18 cellular contexts compared by ENCODE assay signal in the genomic region with DNA sequence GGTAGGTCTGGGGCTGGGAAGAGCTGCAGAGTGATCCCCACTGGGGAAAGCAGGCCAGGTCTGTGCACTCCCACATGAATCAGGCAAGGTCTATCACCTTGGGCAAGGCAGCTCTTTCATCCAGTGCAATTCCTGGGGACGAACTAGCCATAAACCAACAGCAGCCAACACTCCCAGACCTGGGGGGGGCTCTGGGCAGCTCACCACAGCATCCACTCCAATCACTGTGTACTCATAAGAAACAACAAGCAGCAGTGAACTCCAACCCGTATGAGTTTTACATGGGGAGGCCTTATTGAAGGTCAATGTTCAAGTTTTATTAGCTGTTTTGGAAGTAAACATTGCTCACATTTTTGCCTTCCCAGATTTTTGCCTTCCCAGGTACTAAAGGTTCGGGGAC.
DNase-seq lines count a peak whose midpoint lies in the region; ATAC-seq, FAIRE-seq and TF ChIP-seq lines count a peak whose summit lies in the region.
"Had no signal": no experiment of that assay in that cellular context is flagged by ENCODE, and none has a peak within 500 bp of the region (broad histone marks: within the 10 kb centered on the region; RNA-seq: fewer than 3 reads in every experiment).

No MANE protein-coding gene starts in this region.

- peak; percentile 50 to 62 for TF ChIP-seq RAD21 in liver (IDR thresholded peaks at IDR 0.05)
- no peak for TF ChIP-seq RAD21 in HepG2 (CRISPR knock-in tag; IDR thresholded peaks at IDR 0.05)

- intact Hi-C loops in HepG2 (cut with micrococcal nuclease; ENCODE audit: unreplicated experiment) (no loop called here), left colon (cut with DNase I, micrococcal nuclease) (loop anchor here (5.0 to 10.0 kb wide), 4 partner anchors 240 to 577 kb away; no protein-coding TSS in a partner anchor), mucosa of descending colon (cut with DNase I, micrococcal nuclease) (loop anchor here (5.0 to 10.0 kb wide), 4 partner anchors 290 to 483 kb away; no protein-coding TSS in a partner anchor), transverse colon (cut with DNase I; ENCODE audit: low total_unique reads) (loop anchor here (5.0 kb wide), 2 partner anchors 347 to 577 kb away; no protein-coding TSS in a partner anchor)

- POLR2A ChIA-PET in HepG2 (lab: Yijun Ruan, JAX): no interaction called here

- H3K4me3 ChIP-seq in liver (ENCODE audit: low read depth in 1 of 3, low read length in 3 of 3) (no peak overlapping the region), HepG2 (replicated peaks in 1 of 3; ENCODE audit: insufficient read depth in 1 of 3, low read depth in 2 of 3, low read length in 3 of 3) (no peak overlapping the region), mucosa of descending colon (no peak overlapping the region), transverse colon (no peak overlapping the region)
- H3K4me3 ChIP-seq: A549, BLaER1, GM23338 had no signal

- no peak overlapping the region for H2AFZ ChIP-seq in HepG2 (ENCODE audit: low read length)
- H2AFZ ChIP-seq: GM23338 had no signal

- H3K36me3 ChIP-seq in liver (ENCODE audit: control insufficient read depth in 4 of 4, insufficient read depth in 3 of 4, low read depth in 1 of 4, low read length in 3 of 4): no peaks in the 10 kb centered on the region
- no peaks in the 10 kb centered on the region for H3K36me3 ChIP-seq in HepG2 (replicated peaks in 1 of 2; ENCODE audit: control insufficient read depth in 1 of 2, insufficient read depth in 2 of 2, low read length in 2 of 2)
- H3K36me3 ChIP-seq in mucosa of descending colon (ENCODE audit: low read depth): no peaks in the 10 kb centered on the region
- no peaks in the 10 kb centered on the region for H3K36me3 ChIP-seq in transverse colon
- H3K36me3 ChIP-seq: BLaER1 had no signal

- CTCF ChIA-PET in HepG2 (lab: Yijun Ruan, JAX; ENCODE audit: low intra/inter-chr PET ratio, low total read pairs): interaction anchor here (4.9 kb wide), 1 partner anchor 243 kb away, joined by 34 read pairs; no protein-coding TSS in a partner anchor

- in situ Hi-C loops in HepG2 (cut with HindIII; ENCODE audit: extremely low pct_ligation_motif_present, low pct_unique_long_range_greater_than_20kb) (loop anchor here (5.0 kb wide), 2 partner anchors 243 to 483 kb away; no protein-coding TSS in a partner anchor), transverse colon (cut with MboI; ENCODE audit: low pct_ligation_motif_present in 1 of 4, low pct_unique_long_range_greater_than_20kb in 1 of 4, low sequenced_read_pairs in 3 of 4) (loop anchor here in 3 of 4 donors (10.0 to 25.0 kb wide), 5 partner anchors 240 to 807 kb away; a partner anchor contains a TSS)

- TF ChIP-seq CTCF in liver (IDR thresholded peaks at IDR 0.05; ENCODE audit: low read depth, low read length, missing input control) (no peak), HepG2 (CRISPR knock-in tag; IDR thresholded peaks at IDR 0.05) (no peak), mucosa of descending colon (IDR thresholded peaks at IDR 0.05) (no peak), transverse colon (IDR thresholded peaks at IDR 0.05) (no peak)

- TF ChIP-seq EP300 in HepG2 (IDR thresholded peaks at IDR 0.05; ENCODE audit: low read depth in 2 of 2, low read length in 2 of 2) (no peak), HepG2 (CRISPR knock-in tag; IDR thresholded peaks at IDR 0.05; ENCODE audit: borderline replicate concordance) (no peak), transverse colon (IDR thresholded peaks at IDR 0.05; ENCODE audit: low read depth) (no peak)

- H3K27ac ChIP-seq in liver (ENCODE audit: low read depth in 1 of 2, low read length in 2 of 2): peak overlapping the region in 1 of 2 donors; percentile 58
- H3K27ac ChIP-seq in HepG2 (ENCODE audit: extremely low read length, insufficient read depth, low read length): no peak overlapping the region
- H3K27ac ChIP-seq in transverse colon: peak overlapping the region in 3 of 4 donors; percentile 17 to 57 (median 56)
- H3K27ac ChIP-seq: 22Rv1, A549, BLaER1 had no signal

- H3K4me1 ChIP-seq in liver (ENCODE audit: control insufficient read depth in 4 of 4, insufficient read depth in 4 of 4, low read length in 3 of 4) (peaks cover 8 to 36% (median 29%) of the 10 kb centered on the region in 4 donors), HepG2 (ENCODE audit: insufficient read depth, low read length) (no peaks in the 10 kb centered on the region), mucosa of descending colon (ENCODE audit: low read depth) (peaks cover 13% of the 10 kb centered on the region), transverse colon (peaks cover 0 to 23% (median 3%) of the 10 kb centered on the region in 4 donors)
- H3K4me1 ChIP-seq: A549 had no signal

- ATAC-seq in HepG2: no peak
- peak; percentile 92 for ATAC-seq in left colon
- peak; percentile 85 for ATAC-seq in mucosa of descending colon
- ATAC-seq in HG03095 (IDR thresholded peaks at IDR 0.05; ENCODE audit: unreplicated experiment): no peak
- ATAC-seq in HG03025 (IDR thresholded peaks at IDR 0.05; ENCODE audit: low FRiP score, unreplicated experiment): no peak
- ATAC-seq in HG03159 (IDR thresholded peaks at IDR 0.05; ENCODE audit: unreplicated experiment): no peak
- ATAC-seq: A549, GM23338 had no signal

- no TSS peak for BruUV-seq in HepG2 (replicated peaks; lab: Mats Ljungman, UMichigan)

- TF ChIP-seq POLR2A in HepG2 (IDR thresholded peaks at IDR 0.05; ENCODE audit: insufficient read depth in 1 of 2, low read depth in 2 of 2, low read length in 2 of 2) (no peak), transverse colon (IDR thresholded peaks at IDR 0.05) (no peak)

- FAIRE-seq in HepG2 (lab: Jason Lieb, UNC): no peak
- FAIRE-seq: A549, H54 had no signal

- 25% methylated on average over 3 of the region's 3 CpGs for WGBS in liver
- WGBS in HepG2 (ENCODE audit: low lambda C conversion rate): 4% methylated on average over 3 of the region's 3 CpGs
- 27 to 50% methylated on average over 1 to 3 of the region's 3 CpGs for WGBS in transverse colon (ENCODE audit: low coverage in 1 of 2), 2 donors

- H3K9me3 ChIP-seq in liver (ENCODE audit: control insufficient read depth in 4 of 4, low read length in 3 of 4) (no peaks in the 10 kb centered on the region), HepG2 (ENCODE audit: low read length) (no peaks in the 10 kb centered on the region), mucosa of descending colon (no peaks in the 10 kb centered on the region), transverse colon (no peaks in the 10 kb centered on the region)
- H3K9me3 ChIP-seq: A549, BLaER1 had no signal

- no peaks in the 10 kb centered on the region for H3K27me3 ChIP-seq in liver (ENCODE audit: control insufficient read depth in 4 of 4, insufficient read depth in 4 of 4, low read length in 3 of 4)
- H3K27me3 ChIP-seq in HepG2 (ENCODE audit: control insufficient read depth in 1 of 2, insufficient read depth in 2 of 2, low read length in 2 of 2): peaks cover 1 to 17% of the 10 kb centered on the region in 2 experiments; a peak in 4 of 5 replicates
- no peaks in the 10 kb centered on the region for H3K27me3 ChIP-seq in transverse colon
- H3K27me3 ChIP-seq: BLaER1 had no signal

- H3K4me2 ChIP-seq in HepG2 (ENCODE audit: low read depth, low read length): no peak overlapping the region
- H3K4me2 ChIP-seq: A549, BLaER1, GM23338 had no signal

- no peaks in the 10 kb centered on the region for H3K79me2 ChIP-seq in HepG2 (ENCODE audit: insufficient read depth, low read length)

- H3K9ac ChIP-seq in liver (ENCODE audit: low read depth in 1 of 2, low read length in 2 of 2) (no peak overlapping the region), HepG2 (ENCODE audit: insufficient read depth, low read depth, low read length) (no peak overlapping the region)
- H3K9ac ChIP-seq: BLaER1 had no signal

- DNase-seq in HepG2 (ENCODE audit: low spot score) (no peak), left colon (peak; percentile 57 to 63), mucosa of descending colon (peak; percentile 57 to 78 (median 70)), transverse colon (peak; percentile 79)
- DNase-seq: Calu3; CD4-positive, alpha-beta memory T cell; DMS79 treated with DMSO at 0.1 percent for 48 hours; GF-D8; HCEC 1CT had no signal

- peaks cover 4% of the 10 kb centered on the region; the same call in 1 of the 2 replicates for H4K20me1 ChIP-seq in HepG2 (ENCODE audit: insufficient read depth, low read length)
- H4K20me1 ChIP-seq: BLaER1 had no signal

TF ChIP-seq in liver, 16 proteins besides CTCF, POLR2A, EP300 and RAD21 (continues in another document):
- TF ChIP-seq, protein P1, sequence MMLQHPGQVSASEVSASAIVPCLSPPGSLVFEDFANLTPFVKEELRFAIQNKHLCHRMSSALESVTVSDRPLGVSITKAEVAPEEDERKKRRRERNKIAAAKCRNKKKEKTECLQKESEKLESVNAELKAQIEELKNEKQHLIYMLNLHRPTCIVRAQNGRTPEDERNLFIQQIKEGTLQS (IDR thresholded peaks at IDR 0.05): no peak
- TF ChIP-seq HNF4G (IDR thresholded peaks at IDR 0.05) (peak; percentile 49), NR2F2 (IDR thresholded peaks at IDR 0.05) (no peak), YY1 (IDR thresholded peaks at IDR 0.05) (peak; percentile 46), EGR1 (IDR thresholded peaks at IDR 0.05; ENCODE audit: low read depth in 2 of 2) (peak in 1 of 2 donors; percentile 25)
- TF ChIP-seq, protein P2, sequence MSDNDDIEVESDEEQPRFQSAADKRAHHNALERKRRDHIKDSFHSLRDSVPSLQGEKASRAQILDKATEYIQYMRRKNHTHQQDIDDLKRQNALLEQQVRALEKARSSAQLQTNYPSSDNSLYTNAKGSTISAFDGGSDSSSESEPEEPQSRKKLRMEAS (IDR thresholded peaks at IDR 0.05): peak; percentile 73

TF ChIP-seq in HepG2, 621 proteins besides CTCF, POLR2A, EP300 and RAD21 (continues in another document):
- no peak for TF ChIP-seq HDAC2 (CRISPR knock-in tag; IDR thresholded peaks at IDR 0.05)
- TF ChIP-seq CEBPG (CRISPR knock-in tag; IDR thresholded peaks at IDR 0.05): no peak
- TF ChIP-seq ZNF446 (CRISPR knock-in tag; IDR thresholded peaks at IDR 0.05): no peak
- no peak for TF ChIP-seq ZNF839 (CRISPR knock-in tag; IDR thresholded peaks at IDR 0.05; ENCODE audit: borderline replicate concordance)
- TF ChIP-seq ZNF350 (CRISPR knock-in tag; IDR thresholded peaks at IDR 0.05; ENCODE audit: borderline replicate concordance, low read depth): no peak
- no peak for TF ChIP-seq TAF15 (IDR thresholded peaks at IDR 0.05; ENCODE audit: low read depth, low read length, poor library complexity, severe bottlenecking)
- TF ChIP-seq ATF7 (IDR thresholded peaks at IDR 0.05): no peak
- no peak for TF ChIP-seq ATF7 (CRISPR knock-in tag; IDR thresholded peaks at IDR 0.05)
- TF ChIP-seq KMT2A (CRISPR knock-in tag; IDR thresholded peaks at IDR 0.05): no peak
- TF ChIP-seq REPIN1 (CRISPR knock-in tag; IDR thresholded peaks at IDR 0.05; ENCODE audit: borderline replicate concordance, low read depth): no peak
- TF ChIP-seq, protein P3, sequence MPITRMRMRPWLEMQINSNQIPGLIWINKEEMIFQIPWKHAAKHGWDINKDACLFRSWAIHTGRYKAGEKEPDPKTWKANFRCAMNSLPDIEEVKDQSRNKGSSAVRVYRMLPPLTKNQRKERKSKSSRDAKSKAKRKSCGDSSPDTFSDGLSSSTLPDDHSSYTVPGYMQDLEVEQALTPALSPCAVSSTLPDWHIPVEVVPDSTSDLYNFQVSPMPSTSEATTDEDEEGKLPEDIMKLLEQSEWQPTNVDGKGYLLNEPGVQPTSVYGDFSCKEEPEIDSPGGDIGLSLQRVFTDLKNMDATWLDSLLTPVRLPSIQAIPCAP (CRISPR knock-in tag; IDR thresholded peaks at IDR 0.05; ENCODE audit: low read depth): no peak

Comparison
In these comparisons a context has a peak if more than half of its experiments do, and no peak if none do; other contexts are left out.
1. ATAC-seq: peak in left colon (single experiment) and mucosa of descending colon (single experiment); none in HepG2 (single experiment), HG03095 (single experiment), HG03025 (single experiment) and HG03159 (single experiment).